In the genomic region with DNA sequence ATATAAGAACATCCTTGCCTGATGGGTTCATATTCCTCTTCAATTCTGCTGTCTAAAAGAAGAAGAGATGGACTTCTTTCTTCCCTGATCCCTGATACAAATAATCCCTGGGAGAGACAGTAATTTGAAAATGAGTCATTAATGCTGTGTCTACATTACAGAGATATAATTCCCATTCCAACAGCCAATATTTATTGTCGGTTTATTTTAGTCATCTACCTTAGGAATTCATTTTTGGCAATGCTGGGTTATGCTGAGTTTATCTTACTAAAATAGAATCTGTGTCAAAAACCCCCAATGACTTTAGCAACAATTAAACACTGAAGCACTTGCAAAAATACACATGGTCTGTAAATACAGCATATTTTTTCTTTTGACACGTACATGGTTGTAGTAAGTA, we compare ENCODE assay signal across 20 cellular contexts. TPM values are rescaled to one million over a fixed set of nuclear protein-coding genes. Genes with fewer than 3 reads are reported as not detected.
A peak's percentile ranks its signal among the peaks of the same experiment; 100 is the strongest.
DNase-seq lines count a peak whose midpoint lies in the region; ATAC-seq and TF ChIP-seq lines count a peak whose summit lies in the region.
"Had no signal": no experiment of that assay in that cellular context is flagged by ENCODE, and none has a peak within 500 bp of the region (broad histone marks: within the 10 kb centered on the region; RNA-seq: fewer than 3 reads in every experiment).

No MANE protein-coding gene starts in this region.

- H3K9me3 ChIP-seq in sigmoid colon (no peaks in the 10 kb centered on the region), mucosa of descending colon (no peaks in the 10 kb centered on the region)
- H3K9me3 ChIP-seq: esophagus squamous epithelium, psoas muscle, uterus had no signal

- TF ChIP-seq EP300 in sigmoid colon (IDR thresholded peaks at IDR 0.05) = no peak

- H3K4me1 ChIP-seq in sigmoid colon (peaks cover 0 to 69% (median 62%) of the 10 kb centered on the region in 4 donors), mucosa of descending colon (ENCODE audit: low read depth) (no peaks in the 10 kb centered on the region)
- H3K4me1 ChIP-seq: psoas muscle, uterus had no signal

- TF ChIP-seq CTCF in RWPE1 (conservative IDR thresholded peaks at IDR 0.05; ENCODE audit: low read depth) (no peak), fibroblast of mammary gland (conservative IDR thresholded peaks at IDR 0.05; ENCODE audit: control insufficient read depth, insufficient read depth, low read depth, low read length) (no peak), sigmoid colon (IDR thresholded peaks at IDR 0.05) (no peak), mucosa of descending colon (IDR thresholded peaks at IDR 0.05) (no peak)

- H3K36me3 ChIP-seq in sigmoid colon (no peaks in the 10 kb centered on the region), mucosa of descending colon (ENCODE audit: low read depth) (no peaks in the 10 kb centered on the region)
- H3K36me3 ChIP-seq: esophagus squamous epithelium, uterus had no signal

- H3K27ac ChIP-seq in RWPE1 = no peak overlapping the region
- peak overlapping the region; percentile 17 to 64 (median 55) for H3K27ac ChIP-seq in sigmoid colon
- H3K27ac ChIP-seq: esophagus squamous epithelium, psoas muscle, uterus had no signal

- DNase-seq in Daoy (ENCODE audit: low read depth) = peak; percentile 41
- DNase-seq in RWPE1 (ENCODE audit: low spot score) = peak; percentile 30
- DNase-seq in fibroblast of mammary gland (ENCODE audit: low read depth) = peak; percentile 90
- no peak for DNase-seq in sigmoid colon
- DNase-seq in HuH-7 (ENCODE audit: low spot score) = no peak
- no peak for DNase-seq in NCI-H1092 (lab: John Stamatoyannopoulos, UW)
- no peak for DNase-seq in mucosa of descending colon
- DNase-seq: activated B cell treated with CpG ODN at 0.5 μM for 24 hours; activated CD8-positive, alpha-beta memory T cell treated with anti-CD3 and anti-CD28 coated beads, Interleukin-2, amount 10 ng/mL, durations not matched to agents 7 days and 5 days; activated naive CD4-positive, alpha-beta T cell treated with anti-CD3 and anti-CD28 coated beads, Interleukin-2, amount 10 ng/mL, durations not matched to agents 7 days and 5 days; CD4-positive, CD25-positive, alpha-beta regulatory T cell; esophagus squamous epithelium; MM.1S; NCI-H2171 treated with DMSO at 0.1 percent for 48 hours; psoas muscle; stimulated activated CD4-positive, alpha-beta T cell treated with anti-CD3 and anti-CD28 coated beads, Interleukin-4, amount 100 ng/mL, for 1 hour; SW 1271; uterus had no signal

- intact Hi-C loops in sigmoid colon (cut with DNase I) (loop anchor here (10.0 kb wide), 1 partner anchor 188 kb away; a partner anchor contains a TSS), mucosa of descending colon (cut with DNase I, micrococcal nuclease) (no loop called here)

- ATAC-seq in GM21390 (IDR thresholded peaks at IDR 0.05; ENCODE audit: unreplicated experiment) (no peak), mucosa of descending colon (no peak)
- ATAC-seq: activated CD8-positive, alpha-beta memory T cell treated with anti-CD3 and anti-CD28 coated beads, Interleukin-2, amount 10 ng/mL, durations not matched to agents 7 days and 5 days had no signal

- WGBS in sigmoid colon, 2 donors = 70 to 79% methylated on average over 2 of the region's 2 CpGs

- no peaks in the 10 kb centered on the region for H3K27me3 ChIP-seq in sigmoid colon
- H3K27me3 ChIP-seq: esophagus squamous epithelium, uterus had no signal

- POLR2A ChIA-PET in RWPE1 (lab: Yijun Ruan, JAX; ENCODE audit: low non-redundant PET) = no interaction called here

- TF ChIP-seq POLR2A in sigmoid colon (IDR thresholded peaks at IDR 0.05) = no peak

- CTCF ChIA-PET in RWPE1 (lab: Yijun Ruan, JAX) = interaction anchor here (1.9 kb wide), 1 partner anchor 61 kb away, joined by 6 read pairs; no protein-coding TSS in a partner anchor

- H3K4me3 ChIP-seq in fibroblast of mammary gland (ENCODE audit: control insufficient read depth, low read depth, low read length) = no peak overlapping the region
- H3K4me3 ChIP-seq in sigmoid colon = no peak overlapping the region
- no peak overlapping the region for H3K4me3 ChIP-seq in mucosa of descending colon
- H3K4me3 ChIP-seq: coronary artery, esophagus squamous epithelium, psoas muscle, uterus had no signal

RNA-seq across cellular contexts. Expression of a gene that starts 23.9 kb away (rescaled TPM):
- total RNA-seq in Daoy (2014; rRNA removed; shearing (Covaris generic)) = 0.92 and 1.8 TPM in 2 replicates
- under 1 TPM in 2 of 4 donors, not detected in 2; 0.27 to 0.28 TPM for total RNA-seq in sigmoid colon
- polyA plus RNA-seq in sigmoid colon = under 1 TPM in 1 of 3 donors, not detected in 2; 0.07 TPM
- total RNA-seq in mucosa of descending colon = under 1 TPM in 2 of 3 donors, not detected in 1; 0.28 to 0.61 TPM
- total RNA-seq: activated B cell treated with CpG ODN at 0.5 μM for 24 hours had no signal

Comparison
In these comparisons a context has a peak if more than half of its experiments do, and no peak if none do; other contexts are left out.
1. DNase-seq: peak in Daoy (single experiment), RWPE1 (single experiment) and fibroblast of mammary gland (single experiment); none in sigmoid colon (single experiment), HuH-7 (single experiment), NCI-H1092 (single experiment) and mucosa of descending colon (0 of 3).